Comparison of ENCODE assay signal across 8 cellular contexts in the genomic region with DNA sequence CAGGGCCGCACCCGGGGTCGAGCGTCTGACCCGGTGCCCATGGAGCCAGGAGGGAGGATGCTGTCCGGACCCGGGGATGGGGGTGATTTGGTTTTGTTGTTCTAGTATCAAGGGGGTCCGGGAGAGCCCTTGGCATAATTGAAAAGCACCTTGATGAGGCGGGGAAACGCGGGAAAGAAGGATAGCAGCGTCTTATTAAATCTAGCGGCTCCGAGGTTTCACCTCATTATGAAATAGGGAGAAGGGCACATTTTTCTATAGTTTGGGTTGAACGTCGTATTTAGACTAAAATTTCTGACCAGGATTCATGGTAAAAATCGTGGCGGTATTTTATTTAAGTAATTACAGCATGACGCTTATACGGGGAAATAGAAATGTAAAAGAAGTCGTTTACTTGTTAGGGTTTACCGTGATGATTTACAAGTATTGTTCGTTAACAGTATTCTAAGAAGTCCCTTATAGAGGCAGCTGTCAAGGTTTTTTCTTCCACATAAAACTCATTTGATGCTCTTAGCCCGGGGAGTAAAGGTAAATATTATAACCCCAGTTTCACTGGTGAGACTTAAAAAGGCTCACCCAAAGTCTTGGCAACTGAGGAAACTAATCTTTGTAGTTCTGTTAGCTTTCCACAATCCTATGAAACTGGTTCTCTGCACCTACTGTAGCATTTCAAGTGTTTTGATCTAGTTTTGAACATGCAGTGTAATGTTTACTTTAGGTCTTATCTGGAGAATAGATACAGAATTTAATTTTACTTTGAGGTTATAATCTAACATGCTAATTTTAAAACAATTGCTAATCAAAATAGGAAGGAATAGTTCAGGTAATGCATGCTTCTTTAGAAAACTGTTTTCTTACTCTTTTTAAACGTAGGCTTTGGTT. TPM values are rescaled to one million over a fixed set of nuclear protein-coding genes. Genes with fewer than 3 reads are reported as not detected.
DNase-seq lines count a peak whose midpoint lies in the region; ATAC-seq, FAIRE-seq and TF ChIP-seq lines count a peak whose summit lies in the region.

No MANE protein-coding gene starts in this region.

- H3K27me3 Mint-ChIP-seq in CD4-positive, CD25-positive, alpha-beta regulatory T cell, result no peaks in the 10 kb centered on the region

- peak overlapping the region; percentile 87 to 98 (median 94) for H3K4me3 Mint-ChIP-seq in CD4-positive, CD25-positive, alpha-beta regulatory T cell

- peaks cover 12 to 49% (median 26%) of the 10 kb centered on the region in 4 donors for H3K4me1 Mint-ChIP-seq in CD4-positive, CD25-positive, alpha-beta regulatory T cell

- intact Hi-C loops in breast epithelium (cut with DNase I; ENCODE audit: low total_unique reads), result loop anchor here (1.0 kb wide), 1 partner anchor 7 kb away; no protein-coding TSS in a partner anchor

- H3K4me2 ChIP-seq in Karpas-422 (ENCODE audit: low read depth, low read length, poor library complexity, severe bottlenecking), result peak overlapping the region; percentile 91

- H3K9me3 Mint-ChIP-seq in CD4-positive, CD25-positive, alpha-beta regulatory T cell, result peaks cover 0 to 2% (median 0%) of the 10 kb centered on the region in 7 donors

- no peaks in the 10 kb centered on the region for H3K36me3 Mint-ChIP-seq in CD4-positive, CD25-positive, alpha-beta regulatory T cell

- H3K9me2 ChIP-seq in Karpas-422 (replicated peaks; ENCODE audit: insufficient read depth, low read length), result no peaks in the 10 kb centered on the region

- no peaks in the 10 kb centered on the region for H3K9me3 ChIP-seq in CD4-positive, CD25-positive, alpha-beta regulatory T cell (ENCODE audit: control insufficient read depth in 2 of 2, low read length in 2 of 2)
- H3K9me3 ChIP-seq in Karpas-422 (ENCODE audit: low read length) (no peaks in the 10 kb centered on the region), breast epithelium (no peaks in the 10 kb centered on the region), mononuclear cell (ENCODE audit: low read depth, low read length) (no peaks in the 10 kb centered on the region)

- H3K4me3 ChIP-seq in CD4-positive, CD25-positive, alpha-beta regulatory T cell (ENCODE audit: low read depth, low read length), result peak overlapping the region; percentile 98
- H3K4me3 ChIP-seq in Karpas-422 (ENCODE audit: low read length), result peak overlapping the region; percentile 84
- peak overlapping the region; percentile 77 to 89 (median 84) for H3K4me3 ChIP-seq in breast epithelium
- peak overlapping the region; percentile 97 for H3K4me3 ChIP-seq in mononuclear cell (ENCODE audit: low read length)

- H3K4me1 ChIP-seq in CD4-positive, CD25-positive, alpha-beta regulatory T cell (ENCODE audit: control insufficient read depth, insufficient read depth, low read length, poor library complexity, severe bottlenecking), result peaks cover 48% of the 10 kb centered on the region
- H3K4me1 ChIP-seq in Karpas-422 (ENCODE audit: low read length), result peaks cover 27% of the 10 kb centered on the region
- H3K4me1 ChIP-seq in breast epithelium, result peaks cover 0 to 27% of the 10 kb centered on the region in 2 donors
- peaks cover 69% of the 10 kb centered on the region for H3K4me1 ChIP-seq in mononuclear cell (ENCODE audit: insufficient read depth, low read length)

- H3K27ac ChIP-seq in CD4-positive, CD25-positive, alpha-beta regulatory T cell (ENCODE audit: insufficient read depth, low read length, poor library complexity, severe bottlenecking), result peak overlapping the region; percentile 96
- H3K27ac ChIP-seq in Karpas-422 (ENCODE audit: low read length), result peak overlapping the region; percentile 88
- H3K27ac ChIP-seq in breast epithelium, result peak overlapping the region; percentile 96 to 97

- TF ChIP-seq POLR2A in breast epithelium (IDR thresholded peaks at IDR 0.05) (no peak), GM12892 (IDR thresholded peaks at IDR 0.05; ENCODE audit: low read depth, low read length) (no peak)

- ATAC-seq in CD4-positive, CD25-positive, alpha-beta regulatory T cell (ENCODE audit: low read depth in 2 of 2), result no peak
- ATAC-seq in HG03196 (IDR thresholded peaks at IDR 0.05; ENCODE audit: unreplicated experiment) (no peak), HG03457 (IDR thresholded peaks at IDR 0.05; ENCODE audit: unreplicated experiment) (no peak)

- peaks cover 54% of the 10 kb centered on the region for H4K20me1 ChIP-seq in Karpas-422 (ENCODE audit: insufficient read depth, low read depth, low read length)

- no peaks in the 10 kb centered on the region for H3K27me3 ChIP-seq in CD4-positive, CD25-positive, alpha-beta regulatory T cell (ENCODE audit: control insufficient read depth, insufficient read depth, low read length)
- H3K27me3 ChIP-seq in Karpas-422 (ENCODE audit: low read length) (no peaks in the 10 kb centered on the region), breast epithelium (no peaks in the 10 kb centered on the region), mononuclear cell (ENCODE audit: insufficient read depth, low read length) (no peaks in the 10 kb centered on the region)

- no peak for TF ChIP-seq CTCF in breast epithelium (IDR thresholded peaks at IDR 0.05)

- no peaks in the 10 kb centered on the region for H3K36me3 ChIP-seq in CD4-positive, CD25-positive, alpha-beta regulatory T cell (ENCODE audit: control insufficient read depth, insufficient read depth, low read length)
- H3K36me3 ChIP-seq in Karpas-422 (ENCODE audit: insufficient read depth, low read length), result peaks cover 18% of the 10 kb centered on the region; the same call in 1 of the 2 replicates
- H3K36me3 ChIP-seq in breast epithelium, result no peaks in the 10 kb centered on the region

- peak overlapping the region; percentile 87 to 99 (median 95) for H3K27ac Mint-ChIP-seq in CD4-positive, CD25-positive, alpha-beta regulatory T cell

- peak overlapping the region; percentile 20; the same call in 1 of the 2 replicates for H2AFZ ChIP-seq in Karpas-422 (ENCODE audit: low read length)

- peak overlapping the region; percentile 98 for H3K9ac ChIP-seq in Karpas-422 (ENCODE audit: low read length)

- FAIRE-seq in GM12892 (lab: Jason Lieb, UNC), result no peak

- peak in 2 of 3 donors; percentile 9 to 34 for DNase-seq in CD4-positive, CD25-positive, alpha-beta regulatory T cell
- peak; percentile 51 for DNase-seq in Karpas-422
- no peak for DNase-seq in breast epithelium (ENCODE audit: low spot score in 2 of 2)
- no peak for DNase-seq in GM12892 (ENCODE audit: insufficient read length)
- no peak for DNase-seq in NCI-H446 (lab: John Stamatoyannopoulos, UW)

- H3K79me2 ChIP-seq in Karpas-422 (ENCODE audit: low read length), result peaks cover 58% of the 10 kb centered on the region

RNA-seq across cellular contexts. Expression of gene LUC7L3, which starts 0.8 kb away (rescaled TPM):
- 143 TPM for total RNA-seq in CD4-positive, CD25-positive, alpha-beta regulatory T cell
- 10 to 100 TPM; 44.9 to 54.0 (median 48.9) TPM for polyA plus RNA-seq in CD4-positive, CD25-positive, alpha-beta regulatory T cell
- total RNA-seq in Karpas-422 (2014; rRNA removed; shearing (Covaris generic); ENCODE audit: low replicate concordance), result 102 and 142 TPM in 2 replicates
- total RNA-seq in breast epithelium (100 to 1,000 TPM in 2 of 3 donors, 10 to 100 TPM in 1; 70.7 to 161 (median 104) TPM), mononuclear cell (72.9 TPM)
- polyA plus RNA-seq in GM12892 (2012; ENCODE audit: missing spikeins), result 158 TPM

RNA-seq across cellular contexts. Expression of gene ANKRD40, which starts 12.5 kb away (rescaled TPM):
- 24.0 TPM for total RNA-seq in CD4-positive, CD25-positive, alpha-beta regulatory T cell
- 1 to 10 TPM; 3.8 to 5.7 (median 4.5) TPM for polyA plus RNA-seq in CD4-positive, CD25-positive, alpha-beta regulatory T cell
- total RNA-seq in Karpas-422 (2014; rRNA removed; shearing (Covaris generic); ENCODE audit: low replicate concordance), result 17.1 and 34.1 TPM in 2 replicates
- total RNA-seq in breast epithelium (10 to 100 TPM; 36.7 to 68.6 (median 38.1) TPM), mononuclear cell (22.5 TPM)
- polyA plus RNA-seq in GM12892 (2012; ENCODE audit: missing spikeins), result 11.2 TPM

RNA-seq across cellular contexts. Expression of gene ANKRD40CL, which starts 47.2 kb away (rescaled TPM):
- not detected for total RNA-seq in CD4-positive, CD25-positive, alpha-beta regulatory T cell
- not detected for polyA plus RNA-seq in CD4-positive, CD25-positive, alpha-beta regulatory T cell
- not detected in 2 replicates for total RNA-seq in Karpas-422 (2014; rRNA removed; shearing (Covaris generic); ENCODE audit: low replicate concordance)
- total RNA-seq in breast epithelium (not detected), mononuclear cell (0.21 TPM)
- polyA plus RNA-seq in GM12892 (2012; ENCODE audit: missing spikeins), result 0.21 TPM

Comparison
In these comparisons a context has a peak if more than half of its experiments do, and no peak if none do; other contexts are left out.
1. DNase-seq: peak in CD4-positive, CD25-positive, alpha-beta regulatory T cell (2 of 3) and Karpas-422 (single experiment); none in breast epithelium (0 of 2), GM12892 (single experiment) and NCI-H446 (0 of 2).
2. Peak in every context shown above with its lines, with median percentiles within 50 percentile points of each other: H3K27ac ChIP-seq and H3K4me3 ChIP-seq.